Comparison of ENCODE assay signal across 16 cellular contexts in the genomic region with DNA sequence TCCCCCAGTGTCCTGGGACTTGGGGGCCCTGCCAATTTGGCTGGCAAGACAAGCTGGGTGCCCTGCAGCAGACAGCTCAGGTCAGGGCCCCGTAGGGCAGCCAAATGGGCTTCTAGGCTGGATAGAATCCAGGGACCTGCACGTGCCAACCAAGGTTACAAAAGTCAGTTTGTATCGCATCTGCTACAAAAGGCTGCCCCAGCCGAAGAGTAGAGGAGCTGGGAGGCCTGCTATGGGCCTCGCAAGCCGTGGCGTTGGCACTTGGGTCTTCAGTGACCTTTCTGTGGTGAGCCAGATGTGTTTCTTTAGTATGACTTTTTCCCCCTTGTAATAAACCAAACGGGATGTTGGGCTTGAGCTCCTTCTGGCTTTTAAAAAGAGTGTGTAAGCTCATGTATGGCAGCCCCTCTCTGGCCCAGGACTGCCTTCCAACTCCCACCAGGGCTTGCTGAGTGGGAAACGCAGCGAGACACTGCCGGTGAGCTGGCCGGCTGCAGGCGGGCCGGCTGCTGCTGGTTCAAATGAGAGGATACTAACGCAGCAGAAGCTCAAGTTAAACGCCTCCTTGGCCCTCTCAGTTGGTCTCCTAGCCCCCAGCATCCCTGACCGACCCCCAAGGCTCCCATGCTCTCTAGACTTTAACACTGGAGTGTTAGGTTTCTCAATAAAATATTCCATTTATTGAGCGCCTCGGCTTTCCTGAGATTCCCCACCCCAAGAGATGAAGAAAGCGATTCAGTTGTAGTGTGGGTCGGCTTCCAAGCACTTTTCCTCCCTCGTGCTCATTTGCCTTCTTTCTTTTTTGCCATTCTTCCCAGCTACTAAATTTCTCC. TPM values are rescaled to one million over a fixed set of nuclear protein-coding genes. Genes with fewer than 3 reads are reported as not detected.
DNase-seq lines count a peak whose midpoint lies in the region; ATAC-seq and TF ChIP-seq lines count a peak whose summit lies in the region.
"Had no signal": no experiment of that assay in that cellular context is flagged by ENCODE, and none has a peak within 500 bp of the region (broad histone marks: within the 10 kb centered on the region; RNA-seq: fewer than 3 reads in every experiment).

No MANE protein-coding gene starts in this region.

- H3K9me3 ChIP-seq in colonic mucosa = no peaks in the 10 kb centered on the region
- peaks cover 0 to 6% (median 0%) of the 10 kb centered on the region in 4 donors for H3K9me3 ChIP-seq in upper lobe of left lung
- H3K9me3 ChIP-seq: breast epithelium had no signal

- peaks cover 41% of the 10 kb centered on the region for H3K27me3 Mint-ChIP-seq in nephron progenitor cell (ENCODE audit: low read depth, poor library complexity)

- H3K36me3 ChIP-seq in colonic mucosa (no peaks in the 10 kb centered on the region), upper lobe of left lung (no peaks in the 10 kb centered on the region)
- H3K36me3 ChIP-seq: breast epithelium had no signal

- no peak for TF ChIP-seq POLR2A in upper lobe of left lung (IDR thresholded peaks at IDR 0.05)

- ATAC-seq in Right ventricle myocardium inferior (no peak), left ventricle myocardium superior (no peak), upper lobe of left lung (ENCODE audit: low FRiP score in 2 of 2) (no peak), HG02610 (IDR thresholded peaks at IDR 0.05; ENCODE audit: unreplicated experiment) (no peak)
- ATAC-seq: activated T-helper 17 cell treated with anti-CD3 and anti-CD28 coated beads, Interleukin-2, amount 50 U/mL, for 72 hours; HCT116; SK-N-SH treated with all-trans-retinoic acid at 6 μM for 48 hours had no signal

- peaks cover 10% of the 10 kb centered on the region for H3K4me1 ChIP-seq in colonic mucosa
- peaks cover 25 to 36% (median 31%) of the 10 kb centered on the region in 4 donors for H3K4me1 ChIP-seq in upper lobe of left lung
- H3K4me1 ChIP-seq: breast epithelium had no signal

- intact Hi-C loops in Right ventricle myocardium inferior (cut with DNase I) = no loop called here
- intact Hi-C loops in left ventricle myocardium superior (cut with micrococcal nuclease) = no loop called here
- intact Hi-C loops in colonic mucosa (cut with DNase I) = no loop called here

- peaks cover 4% of the 10 kb centered on the region for H3K36me3 Mint-ChIP-seq in nephron progenitor cell (ENCODE audit: low read depth)

- TF ChIP-seq EP300 in upper lobe of left lung (IDR thresholded peaks at IDR 0.05) = no peak

- H3K27me3 ChIP-seq in colonic mucosa (peaks cover 10% of the 10 kb centered on the region), upper lobe of left lung (peaks cover under 1 to 91% (median 60%) of the 10 kb centered on the region in 4 donors)

- 73 to 87% methylated on average over 21 to 22 of the region's 22 CpGs for WGBS in upper lobe of left lung, 2 donors

- H3K4me1 Mint-ChIP-seq in nephron progenitor cell = peaks cover 73% of the 10 kb centered on the region

- H3K27ac ChIP-seq in colonic mucosa = peak overlapping the region; percentile 94
- H3K27ac ChIP-seq in upper lobe of left lung = no peak overlapping the region
- H3K27ac ChIP-seq: breast epithelium had no signal

- H3K4me3 Mint-ChIP-seq in nephron progenitor cell = peak overlapping the region; percentile 97
- H3K4me3 Mint-ChIP-seq: activated T-helper 17 cell treated with anti-CD3 and anti-CD28 coated beads, Interleukin-2, amount 50 U/mL, for 72 hours had no signal

- H3K9me3 Mint-ChIP-seq in nephron progenitor cell = no peaks in the 10 kb centered on the region
- H3K9me3 Mint-ChIP-seq: activated T-helper 17 cell treated with anti-CD3 and anti-CD28 coated beads, Interleukin-2, amount 50 U/mL, for 72 hours had no signal

- DNase-seq in Right ventricle myocardium inferior (ENCODE audit: missing footprints) = peak; percentile 17
- DNase-seq in left ventricle myocardium superior = no peak
- no peak for DNase-seq in colonic mucosa
- peak; percentile 26 for DNase-seq in nephron progenitor cell
- DNase-seq in upper lobe of left lung = peak; percentile 15 to 55
- no peak for DNase-seq in T-helper 1 cell
- DNase-seq in activated CD4-positive, alpha-beta T cell treated with anti-CD3 and anti-CD28 coated beads, Interleukin-2, amount 50 U/mL, for 1 hour = no peak
- DNase-seq: DMS79, NCI-H1436 treated with DMSO at 0.1 percent for 48 hours, NCI-H526 treated with DMSO at 0.1 percent for 48 hours had no signal

- peak overlapping the region; percentile 28 for H3K4me3 ChIP-seq in colonic mucosa
- no peak overlapping the region for H3K4me3 ChIP-seq in upper lobe of left lung

- H3K27ac Mint-ChIP-seq in nephron progenitor cell = peak overlapping the region; percentile 95
- H3K27ac Mint-ChIP-seq: activated T-helper 17 cell treated with anti-CD3 and anti-CD28 coated beads, Interleukin-2, amount 50 U/mL, for 72 hours had no signal

- TF ChIP-seq CTCF in colonic mucosa (IDR thresholded peaks at IDR 0.05) (no peak), nephron progenitor cell (IDR thresholded peaks at IDR 0.05) (no peak), upper lobe of left lung (IDR thresholded peaks at IDR 0.05) (no peak)

- peak overlapping the region; percentile 67 to 98 for H3K9ac ChIP-seq in colonic mucosa (ENCODE audit: low read depth in 2 of 2, low read length in 2 of 2)

RNA-seq across cellular contexts. Expression of a gene that starts 3.1 kb away (rescaled TPM):
- not detected for total RNA-seq in Right ventricle myocardium inferior
- not detected for total RNA-seq in left ventricle myocardium superior
- 10 to 100 TPM; 25.4 to 26.0 TPM for total RNA-seq in colonic mucosa
- under 1 TPM in 2 of 6 donors, not detected in 4; 0.15 to 0.24 TPM for total RNA-seq in upper lobe of left lung
- total RNA-seq: activated T-helper 17 cell treated with anti-CD3 and anti-CD28 coated beads, Interleukin-2, amount 50 U/mL, for 72 hours had no signal

RNA-seq across cellular contexts. Expression of a gene that starts 7.9 kb away (rescaled TPM):
- total RNA-seq in Right ventricle myocardium inferior = not detected
- total RNA-seq in left ventricle myocardium superior = not detected
- 1 to 10 TPM; 2.9 to 3.7 TPM for total RNA-seq in colonic mucosa
- not detected for total RNA-seq in upper lobe of left lung
- total RNA-seq: activated T-helper 17 cell treated with anti-CD3 and anti-CD28 coated beads, Interleukin-2, amount 50 U/mL, for 72 hours; mononuclear cell had no signal

RNA-seq across cellular contexts. Expression of a gene that starts 11.8 kb away (rescaled TPM):
- total RNA-seq in Right ventricle myocardium inferior = not detected
- total RNA-seq in left ventricle myocardium superior = not detected
- total RNA-seq in colonic mucosa = 10 to 100 TPM; 19.5 to 22.1 TPM
- 1 to 10 TPM in 2 of 6 donors, under 1 TPM in 3, not detected in 1; 0.30 to 6.1 (median 0.49) TPM for total RNA-seq in upper lobe of left lung
- total RNA-seq: activated T-helper 17 cell treated with anti-CD3 and anti-CD28 coated beads, Interleukin-2, amount 50 U/mL, for 72 hours had no signal

RNA-seq across cellular contexts. Expression of a gene that starts 20.7 kb away (rescaled TPM):
- total RNA-seq in Right ventricle myocardium inferior = not detected
- total RNA-seq in left ventricle myocardium superior = not detected
- 10 to 100 TPM; 21.9 to 24.4 TPM for total RNA-seq in colonic mucosa
- total RNA-seq in upper lobe of left lung = 1 to 10 TPM in 3 of 6 donors, under 1 TPM in 1, not detected in 2; 0.46 to 3.3 (median 2.5) TPM
- total RNA-seq: activated T-helper 17 cell treated with anti-CD3 and anti-CD28 coated beads, Interleukin-2, amount 50 U/mL, for 72 hours had no signal

RNA-seq across cellular contexts. Expression of a gene that starts 22.7 kb away (rescaled TPM):
- total RNA-seq in Right ventricle myocardium inferior (not detected), left ventricle myocardium superior (not detected), colonic mucosa (10 to 100 TPM; 22.7 to 33.8 TPM), upper lobe of left lung (not detected)
- total RNA-seq: activated T-helper 17 cell treated with anti-CD3 and anti-CD28 coated beads, Interleukin-2, amount 50 U/mL, for 72 hours had no signal

Comparison
In these comparisons a context has a peak if more than half of its experiments do, and no peak if none do; other contexts are left out.
1. DNase-seq: peak in Right ventricle myocardium inferior (single experiment), nephron progenitor cell (single experiment) and upper lobe of left lung (2 of 2); none in left ventricle myocardium superior (single experiment), colonic mucosa (single experiment), T-helper 1 cell (0 of 5) and activated CD4-positive, alpha-beta T cell treated with anti-CD3 and anti-CD28 coated beads, Interleukin-2, amount 50 U/mL, for 1 hour (single experiment).
2. RNA of a gene that starts 3.1 kb away (total RNA-seq): 25.4 to 26.0 TPM in colonic mucosa; 0.15 to 0.24 TPM in upper lobe of left lung, not detected in Right ventricle myocardium inferior (single experiment) and not detected in left ventricle myocardium superior (single experiment); every median in the first group is over 10 times any median in the second.